Comparison of ENCODE assay signal across 8 cellular contexts in genomic region chr6:43172127-43173007, GRCh38. TPM values are rescaled to one million over a fixed set of nuclear protein-coding genes. Genes with fewer than 3 reads are reported as not detected.
DNase-seq lines count a peak whose midpoint lies in the region; ATAC-seq and TF ChIP-seq lines count a peak whose summit lies in the region.

No MANE protein-coding gene starts in this region.

- H3K27ac Mint-ChIP-seq in activated T-cell treated with anti-CD3 and anti-CD28 coated beads, Interleukin-2, amount 50 U/mL, for 24 hours = peak overlapping the region; percentile 88
- peak overlapping the region; percentile 87 to 98 (median 93) for H3K27ac Mint-ChIP-seq in naive thymus-derived CD4-positive, alpha-beta T cell

- peaks cover 49% of the 10 kb centered on the region for H3K36me3 Mint-ChIP-seq in activated T-cell treated with anti-CD3 and anti-CD28 coated beads, Interleukin-2, amount 50 U/mL, for 24 hours (ENCODE audit: low read depth)
- peaks cover 0 to 16% (median 0%) of the 10 kb centered on the region in 5 donors for H3K36me3 Mint-ChIP-seq in naive thymus-derived CD4-positive, alpha-beta T cell

- H3K9me3 Mint-ChIP-seq in activated T-cell treated with anti-CD3 and anti-CD28 coated beads, Interleukin-2, amount 50 U/mL, for 24 hours = no peaks in the 10 kb centered on the region
- H3K9me3 Mint-ChIP-seq in naive thymus-derived CD4-positive, alpha-beta T cell = no peaks in the 10 kb centered on the region

- no peaks in the 10 kb centered on the region for H3K27me3 Mint-ChIP-seq in activated T-cell treated with anti-CD3 and anti-CD28 coated beads, Interleukin-2, amount 50 U/mL, for 24 hours
- peaks cover 0 to 2% (median 0%) of the 10 kb centered on the region in 5 donors for H3K27me3 Mint-ChIP-seq in naive thymus-derived CD4-positive, alpha-beta T cell

- H3K9me3 ChIP-seq in esophagus muscularis mucosa (no peaks in the 10 kb centered on the region), stomach (no peaks in the 10 kb centered on the region)
- no peaks in the 10 kb centered on the region for H3K9me3 ChIP-seq in naive thymus-derived CD4-positive, alpha-beta T cell (ENCODE audit: control insufficient read depth in 2 of 3, low read length in 3 of 3)

- intact Hi-C loops in esophagus muscularis mucosa (cut with DNase I) = loop anchor here (10.0 kb wide), 1 partner anchor 342 kb away; the partner anchor contains the start of genes LRRC73, POLR1C and YIPF3
- intact Hi-C loops in naive thymus-derived CD4-positive, alpha-beta T cell (cut with micrococcal nuclease) = loop anchor here (5.0 kb wide), 10 partner anchors 105 to 1385 kb away; partner anchors contain the start of genes GTPBP2 (in 1 of the 2), MRPS10 (in 1 of the 2), POLH (in 1 of the 2) and TOMM6 (in 1 of the 2)
- intact Hi-C loops in stomach (cut with DNase I; ENCODE audit: low total_unique reads) = no loop called here

- TF ChIP-seq CTCF in esophagus muscularis mucosa (IDR thresholded peaks at IDR 0.05) = no peak
- no peak for TF ChIP-seq CTCF in stomach (IDR thresholded peaks at IDR 0.05)

- peak overlapping the region; percentile 88 to 96 (median 96) for H3K4me3 ChIP-seq in esophagus muscularis mucosa
- H3K4me3 ChIP-seq in naive thymus-derived CD4-positive, alpha-beta T cell (ENCODE audit: low read length) = peak overlapping the region; percentile 72
- peak overlapping the region; percentile 93 to 95 (median 94) for H3K4me3 ChIP-seq in stomach

- POLR2A ChIA-PET in naive thymus-derived CD4-positive, alpha-beta T cell (lab: Charles Lee) = interaction anchor here (0.6 to 4.9 kb wide), 10 partner anchors 8 to 243 kb away, joined by 3 to 21 read pairs (median 6); partner anchors contain the start of genes CNPY3, CUL9, DNPH1 and KLHDC3

- peaks cover 18 to 24% (median 21%) of the 10 kb centered on the region in 4 donors for H3K36me3 ChIP-seq in esophagus muscularis mucosa
- peaks cover 0 to 31% (median 13%) of the 10 kb centered on the region in 3 experiments for H3K36me3 ChIP-seq in naive thymus-derived CD4-positive, alpha-beta T cell (ENCODE audit: control insufficient read depth in 2 of 3, insufficient read depth in 3 of 3, low read length in 3 of 3)
- peaks cover 19 to 24% (median 23%) of the 10 kb centered on the region in 4 donors for H3K36me3 ChIP-seq in stomach

- H3K27me3 ChIP-seq in esophagus muscularis mucosa = no peaks in the 10 kb centered on the region
- H3K27me3 ChIP-seq in naive thymus-derived CD4-positive, alpha-beta T cell (ENCODE audit: control insufficient read depth in 2 of 2, insufficient read depth in 2 of 2, low read length in 2 of 2) = no peaks in the 10 kb centered on the region
- H3K27me3 ChIP-seq in stomach = no peaks in the 10 kb centered on the region

- TF ChIP-seq EP300 in esophagus muscularis mucosa (IDR thresholded peaks at IDR 0.05) (no peak), stomach (IDR thresholded peaks at IDR 0.05) (no peak)

- H3K4me1 ChIP-seq in esophagus muscularis mucosa (peaks cover 35 to 51% (median 46%) of the 10 kb centered on the region in 4 donors), stomach (peaks cover 32 to 53% (median 50%) of the 10 kb centered on the region in 4 donors)
- H3K4me1 ChIP-seq in naive thymus-derived CD4-positive, alpha-beta T cell (ENCODE audit: control insufficient read depth in 2 of 2, insufficient read depth in 2 of 2, low read length in 2 of 2) = peaks cover 26 to 29% of the 10 kb centered on the region in 2 donors

- H3K4me3 Mint-ChIP-seq in activated T-cell treated with anti-CD3 and anti-CD28 coated beads, Interleukin-2, amount 50 U/mL, for 24 hours = peak overlapping the region; percentile 90
- H3K4me3 Mint-ChIP-seq in naive thymus-derived CD4-positive, alpha-beta T cell = peak overlapping the region; percentile 85 to 99 (median 96)

- 2% methylated on average over 37 of the region's 43 CpGs for WGBS in esophagus muscularis mucosa
- 1 to 2% (median 2%) methylated on average over 43 of the region's 43 CpGs for WGBS in stomach, 5 donors

- CTCF ChIA-PET in naive thymus-derived CD4-positive, alpha-beta T cell (lab: Charles Lee) = no interaction called here

- H3K27ac ChIP-seq in esophagus muscularis mucosa (replicated peaks in 1 of 4) (peak overlapping the region; percentile 98 to 100 (median 99)), stomach (peak overlapping the region; percentile 91 to 100 (median 99))
- peak overlapping the region; percentile 73 for H3K27ac ChIP-seq in naive thymus-derived CD4-positive, alpha-beta T cell (ENCODE audit: low read depth, low read length)

- H3K4me1 Mint-ChIP-seq in activated T-cell treated with anti-CD3 and anti-CD28 coated beads, Interleukin-2, amount 50 U/mL, for 24 hours (ENCODE audit: low read depth) = peaks cover 48% of the 10 kb centered on the region
- peaks cover 35 to 49% (median 40%) of the 10 kb centered on the region in 7 donors for H3K4me1 Mint-ChIP-seq in naive thymus-derived CD4-positive, alpha-beta T cell

- ATAC-seq in naive thymus-derived CD4-positive, alpha-beta T cell = no peak
- ATAC-seq in HG03175 (IDR thresholded peaks at IDR 0.05; ENCODE audit: unreplicated experiment) = no peak

- DNase-seq in DMS 273 (lab: John Stamatoyannopoulos, UW; ENCODE audit: unreplicated experiment) (peak; percentile 74), DMS 273 treated with DMSO at 0.1 percent for 48 hours (lab: John Stamatoyannopoulos, UW) (no peak), NCI-H748 (lab: John Stamatoyannopoulos, UW; ENCODE audit: unreplicated experiment) (peak; percentile 72), esophagus muscularis mucosa (ENCODE audit: extremely low spot score) (no peak), stomach (peak; percentile 39)
- DNase-seq in activated T-cell treated with anti-CD3 and anti-CD28 coated beads, Interleukin-2, amount 50 U/mL, for 24 hours = peak; percentile 75
- peak in 7 of 9 donors; percentile 19 to 74 (median 28) for DNase-seq in naive thymus-derived CD4-positive, alpha-beta T cell

- TF ChIP-seq POLR2A in esophagus muscularis mucosa (IDR thresholded peaks at IDR 0.05; ENCODE audit: low read depth) (no peak), stomach (IDR thresholded peaks at IDR 0.05) (no peak)

RNA-seq across cellular contexts. Expression of gene SRF, which starts 1.3 kb away (rescaled TPM):
- total RNA-seq in esophagus muscularis mucosa (100 to 1,000 TPM; 111 to 183 (median 153) TPM), stomach (10 to 100 TPM; 10.5 to 40.6 (median 25.5) TPM)
- total RNA-seq in naive thymus-derived CD4-positive, alpha-beta T cell = 10 to 100 TPM; 22.5 to 49.4 (median 26.7) TPM
- 1 to 10 TPM; 4.0 to 6.6 TPM for polyA plus RNA-seq in naive thymus-derived CD4-positive, alpha-beta T cell
- polyA plus RNA-seq in stomach = 10 to 100 TPM; 21.7 to 25.6 (median 22.5) TPM

RNA-seq across cellular contexts. Expression of gene CUL9, which starts 9.6 kb away (rescaled TPM):
- 10 to 100 TPM; 21.5 to 46.6 (median 33.6) TPM for total RNA-seq in esophagus muscularis mucosa
- 100 to 1,000 TPM in 3 of 5 experiments, 10 to 100 TPM in 2; 58.1 to 123 (median 111) TPM for total RNA-seq in naive thymus-derived CD4-positive, alpha-beta T cell
- polyA plus RNA-seq in naive thymus-derived CD4-positive, alpha-beta T cell = 10 to 100 TPM; 12.3 to 25.6 TPM
- total RNA-seq in stomach = 100 to 1,000 TPM in 1 of 5 donors, 10 to 100 TPM in 4; 22.8 to 120 (median 53.9) TPM
- polyA plus RNA-seq in stomach = 10 to 100 TPM; 35.7 to 49.7 (median 40.3) TPM

RNA-seq across cellular contexts. Expression of gene DNPH1, which starts 56.9 kb away (rescaled TPM):
- total RNA-seq in esophagus muscularis mucosa (10 to 100 TPM; 60.5 to 70.2 (median 65.3) TPM), stomach (100 to 1,000 TPM in 1 of 5 donors, 10 to 100 TPM in 3, not detected in 1; 42.9 to 136 (median 66.5) TPM)
- 10 to 100 TPM; 25.4 to 65.7 (median 33.9) TPM for total RNA-seq in naive thymus-derived CD4-positive, alpha-beta T cell
- 100 to 1,000 TPM; 119 to 141 TPM for polyA plus RNA-seq in naive thymus-derived CD4-positive, alpha-beta T cell
- polyA plus RNA-seq in stomach = 100 to 1,000 TPM; 109 to 158 (median 113) TPM

Comparison
In these comparisons a context has a peak if more than half of its experiments do, and no peak if none do; other contexts are left out.
1. DNase-seq: peak in DMS 273 (single experiment), NCI-H748 (single experiment), activated T-cell treated with anti-CD3 and anti-CD28 coated beads, Interleukin-2, amount 50 U/mL, for 24 hours (single experiment), naive thymus-derived CD4-positive, alpha-beta T cell (7 of 9) and stomach (single experiment); none in DMS 273 treated with DMSO at 0.1 percent for 48 hours (single experiment) and esophagus muscularis mucosa (single experiment).
2. Peak in every context shown above with its lines, with median percentiles within 50 percentile points of each other: H3K27ac ChIP-seq and H3K4me3 ChIP-seq.